Comparison of ENCODE assay signal across 13 cellular contexts in genomic region chr12:123064885-123065619, GRCh38.
DNase-seq lines count a peak whose midpoint lies in the region; ATAC-seq lines count a peak whose summit lies in the region.
"Had no signal": no experiment of that assay in that cellular context is flagged by ENCODE, and none has a peak within 500 bp of the region (broad histone marks: within the 10 kb centered on the region; RNA-seq: fewer than 3 reads in every experiment).

No MANE protein-coding gene starts in this region.

- H3K4me1 ChIP-seq in urinary bladder (ENCODE audit: insufficient read depth): peaks cover 4% of the 10 kb centered on the region

- H3K27ac ChIP-seq in layer of hippocampus (ENCODE audit: low read depth, low read length) (peak overlapping the region; percentile 85), urinary bladder (ENCODE audit: low read depth) (peak overlapping the region; percentile 25)
- H3K27ac ChIP-seq: cardiac muscle cell had no signal

- peaks cover 14% of the 10 kb centered on the region for H3K4me1 Mint-ChIP-seq in activated CD8-positive, alpha-beta memory T cell treated with anti-CD3 and anti-CD28 coated beads, Interleukin-2, amount 10 ng/mL, durations not matched to agents 7 days and 5 days
- peaks cover 50% of the 10 kb centered on the region for H3K4me1 Mint-ChIP-seq in activated naive CD8-positive, alpha-beta T cell treated with anti-CD3 and anti-CD28 coated beads, Interleukin-2, amount 50 U/mL, for 24 hours

- peak overlapping the region; percentile 23 for H3K27ac Mint-ChIP-seq in activated CD8-positive, alpha-beta memory T cell treated with anti-CD3 and anti-CD28 coated beads, Interleukin-2, amount 10 ng/mL, durations not matched to agents 7 days and 5 days
- peak overlapping the region; percentile 4 for H3K27ac Mint-ChIP-seq in activated naive CD8-positive, alpha-beta T cell treated with anti-CD3 and anti-CD28 coated beads, Interleukin-2, amount 50 U/mL, for 24 hours

- no peaks in the 10 kb centered on the region for H3K9me3 Mint-ChIP-seq in activated CD8-positive, alpha-beta memory T cell treated with anti-CD3 and anti-CD28 coated beads, Interleukin-2, amount 10 ng/mL, durations not matched to agents 7 days and 5 days (ENCODE audit: low read depth)
- H3K9me3 Mint-ChIP-seq in activated naive CD8-positive, alpha-beta T cell treated with anti-CD3 and anti-CD28 coated beads, Interleukin-2, amount 50 U/mL, for 24 hours: no peaks in the 10 kb centered on the region

- H3K4me3 Mint-ChIP-seq in activated CD8-positive, alpha-beta memory T cell treated with anti-CD3 and anti-CD28 coated beads, Interleukin-2, amount 10 ng/mL, durations not matched to agents 7 days and 5 days: no peak overlapping the region
- H3K4me3 Mint-ChIP-seq in activated naive CD8-positive, alpha-beta T cell treated with anti-CD3 and anti-CD28 coated beads, Interleukin-2, amount 50 U/mL, for 24 hours: no peak overlapping the region
- H3K4me3 Mint-ChIP-seq: B cell had no signal

- H3K36me3 Mint-ChIP-seq in activated CD8-positive, alpha-beta memory T cell treated with anti-CD3 and anti-CD28 coated beads, Interleukin-2, amount 10 ng/mL, durations not matched to agents 7 days and 5 days: no peaks in the 10 kb centered on the region
- no peaks in the 10 kb centered on the region for H3K36me3 Mint-ChIP-seq in activated naive CD8-positive, alpha-beta T cell treated with anti-CD3 and anti-CD28 coated beads, Interleukin-2, amount 50 U/mL, for 24 hours (ENCODE audit: low read depth)

- H3K27me3 ChIP-seq in layer of hippocampus (ENCODE audit: control insufficient read depth, insufficient read depth, low read length): no peaks in the 10 kb centered on the region
- H3K27me3 ChIP-seq: cardiac muscle cell had no signal

- H3K27me3 Mint-ChIP-seq in activated CD8-positive, alpha-beta memory T cell treated with anti-CD3 and anti-CD28 coated beads, Interleukin-2, amount 10 ng/mL, durations not matched to agents 7 days and 5 days: no peaks in the 10 kb centered on the region
- no peaks in the 10 kb centered on the region for H3K27me3 Mint-ChIP-seq in activated naive CD8-positive, alpha-beta T cell treated with anti-CD3 and anti-CD28 coated beads, Interleukin-2, amount 50 U/mL, for 24 hours
- H3K27me3 Mint-ChIP-seq: B cell had no signal

- no peak for DNase-seq in activated CD8-positive, alpha-beta memory T cell treated with anti-CD3 and anti-CD28 coated beads, Interleukin-2, amount 10 ng/mL, durations not matched to agents 7 days and 5 days
- DNase-seq in activated CD8-positive, alpha-beta memory T cell treated with anti-CD3 and anti-CD28 coated beads, Interleukin-2, amount 50 U/mL, for 48 hours: no peak
- no peak for DNase-seq in activated naive CD8-positive, alpha-beta T cell treated with anti-CD3 and anti-CD28 coated beads, Interleukin-2, amount 50 U/mL, for 24 hours
- DNase-seq in Ammon's horn (ENCODE audit: low spot score) (no peak), NCI-H524 treated with DMSO at 0.1 percent for 48 hours (lab: John Stamatoyannopoulos, UW) (no peak)
- DNase-seq: activated CD8-positive, alpha-beta memory T cell treated with anti-CD3 and anti-CD28 coated beads, Interleukin-2, amount 50 U/mL, for 4 hours; NCI-H1694; stimulated activated CD4-positive, alpha-beta T cell treated with anti-CD3 and anti-CD28 coated beads, Interleukin-2, amount 100 ng/mL, for 48 hours had no signal

- WGBS in urinary bladder: 68% methylated on average over 8 of the region's 8 CpGs

- no peak overlapping the region for H3K4me3 ChIP-seq in urinary bladder (ENCODE audit: low read depth, low read length)
- H3K4me3 ChIP-seq: cardiac muscle cell had no signal

- no peak for ATAC-seq in activated CD8-positive, alpha-beta memory T cell treated with anti-CD3 and anti-CD28 coated beads, Interleukin-2, amount 10 ng/mL, durations not matched to agents 7 days and 5 days
- ATAC-seq in activated naive CD8-positive, alpha-beta T cell treated with anti-CD3 and anti-CD28 coated beads, Interleukin-2, amount 50 U/mL, for 24 hours: no peak
- no peak for ATAC-seq in HG03342 (IDR thresholded peaks at IDR 0.05; ENCODE audit: unreplicated experiment)

- H3K36me3 ChIP-seq in urinary bladder (ENCODE audit: insufficient read depth): no peaks in the 10 kb centered on the region
- H3K36me3 ChIP-seq: cardiac muscle cell had no signal

- CTCF ChIA-PET in activated CD8-positive, alpha-beta memory T cell treated with anti-CD3 and anti-CD28 coated beads, Interleukin-2, amount 10 ng/mL, durations not matched to agents 7 days and 5 days (lab: Charles Lee): interaction anchor here (1.0 to 5.6 kb wide), 4 partner anchors 11 to 172 kb away, joined by 3 to 30 read pairs (median 5); no protein-coding TSS in a partner anchor
